ENCODE assay signal across 1 cellular context in the genomic region with DNA sequence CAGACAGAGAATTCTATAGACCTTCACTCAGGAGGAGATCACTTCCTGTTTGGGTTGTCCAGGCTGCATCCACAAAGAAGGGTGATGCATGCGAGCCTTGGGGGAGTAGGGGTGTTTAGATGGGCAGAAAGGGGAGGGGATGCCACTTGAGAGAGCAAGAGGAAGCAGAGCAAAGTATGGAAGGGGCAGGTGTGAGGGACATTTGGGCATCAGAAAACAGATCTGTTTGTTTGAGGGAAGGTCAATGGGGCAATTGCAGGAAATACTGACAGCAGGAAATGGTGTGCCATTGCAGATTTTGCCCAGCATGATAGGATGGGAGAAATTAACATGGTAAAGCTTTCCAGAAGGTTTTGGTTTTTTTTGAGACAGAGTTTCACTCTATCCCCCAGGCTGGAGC.
TF ChIP-seq lines count a peak whose summit lies in the region.

No MANE protein-coding gene starts in this region.

TF ChIP-seq in WTC11, 78 proteins besides CTCF, POLR2A, EP300 and RAD21 (continued from another document):
- TF ChIP-seq, protein P1, sequence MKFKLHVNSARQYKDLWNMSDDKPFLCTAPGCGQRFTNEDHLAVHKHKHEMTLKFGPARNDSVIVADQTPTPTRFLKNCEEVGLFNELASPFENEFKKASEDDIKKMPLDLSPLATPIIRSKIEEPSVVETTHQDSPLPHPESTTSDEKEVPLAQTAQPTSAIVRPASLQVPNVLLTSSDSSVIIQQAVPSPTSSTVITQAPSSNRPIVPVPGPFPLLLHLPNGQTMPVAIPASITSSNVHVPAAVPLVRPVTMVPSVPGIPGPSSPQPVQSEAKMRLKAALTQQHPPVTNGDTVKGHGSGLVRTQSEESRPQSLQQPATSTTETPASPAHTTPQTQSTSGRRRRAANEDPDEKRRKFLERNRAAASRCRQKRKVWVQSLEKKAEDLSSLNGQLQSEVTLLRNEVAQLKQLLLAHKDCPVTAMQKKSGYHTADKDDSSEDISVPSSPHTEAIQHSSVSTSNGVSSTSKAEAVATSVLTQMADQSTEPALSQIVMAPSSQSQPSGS (CRISPR knock-in tag; IDR thresholded peaks at IDR 0.05; ENCODE audit: borderline replicate concordance, low read depth), result no peak
